ENCODE assay signal across 21 cellular contexts in the genomic region with DNA sequence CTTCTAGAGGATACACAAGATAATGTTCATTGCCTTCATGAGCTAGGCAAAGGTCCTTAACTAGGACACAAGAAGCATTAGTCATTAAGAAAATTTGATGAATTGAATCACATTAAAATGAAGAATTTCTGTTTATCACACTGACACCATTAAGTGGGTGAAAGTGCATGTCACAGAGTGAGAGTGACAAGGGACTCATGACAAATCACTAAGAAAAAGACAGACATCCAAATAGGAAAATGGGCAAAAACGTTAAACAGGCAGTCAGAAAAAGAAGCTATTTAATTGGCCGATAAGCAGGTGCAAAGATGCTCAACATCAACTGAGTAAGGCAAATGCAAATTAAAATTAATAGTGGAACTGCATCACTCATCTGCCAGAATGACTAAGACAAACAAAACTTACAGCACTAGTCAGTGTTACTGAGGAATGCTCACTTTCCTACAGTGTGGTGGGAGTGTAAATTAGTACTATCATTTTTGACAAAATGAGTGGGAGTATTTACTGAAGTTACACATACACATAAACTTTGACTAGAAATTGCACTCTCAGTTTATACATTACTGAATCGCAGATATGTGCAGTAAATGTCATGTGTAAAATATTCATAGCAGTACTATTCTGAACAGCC. TPM values are rescaled to one million over a fixed set of nuclear protein-coding genes. Genes with fewer than 3 reads are reported as not detected.
DNase-seq lines count a peak whose midpoint lies in the region; FAIRE-seq and TF ChIP-seq lines count a peak whose summit lies in the region.
"Had no signal": no experiment of that assay in that cellular context is flagged by ENCODE, and none has a peak within 500 bp of the region (broad histone marks: within the 10 kb centered on the region; RNA-seq: fewer than 3 reads in every experiment).

No MANE protein-coding gene starts in this region.

- H3K4me1 ChIP-seq in BE2C = no peaks in the 10 kb centered on the region
- H3K4me1 ChIP-seq: HAP-1, stomach had no signal

- DNase-seq in NCI-H526 treated with DMSO at 0.1 percent for 48 hours (lab: John Stamatoyannopoulos, UW) = peak; percentile 23
- DNase-seq in NCI-H526 (lab: John Stamatoyannopoulos, UW) = no peak
- DNase-seq in stimulated activated CD4-positive, alpha-beta T cell treated with anti-CD3 and anti-CD28 coated beads, Interleukin-1b, Interleukin-23, amount 100 ng/mL, for 48 hours = peak; percentile 21
- no peak for DNase-seq in stimulated activated CD4-positive, alpha-beta T cell treated with anti-CD3 and anti-CD28 coated beads, Interleukin-4, amount 100 ng/mL, for 4 hours
- peak; percentile 58 for DNase-seq in bronchial epithelial cell (ENCODE audit: low read depth)
- no peak for DNase-seq in BE2C
- DNase-seq in COR-L47 (lab: John Stamatoyannopoulos, UW) = no peak
- DNase-seq in KG1 (lab: John Stamatoyannopoulos, UW) = no peak
- DNase-seq: cortex of kidney, NCI-H1105 treated with DMSO at 0.1 percent for 48 hours, NCI-H2107, NCI-H69, occipital lobe, OCI-M1, SJCRH30, stomach, trophoblast cell had no signal

- no peaks in the 10 kb centered on the region for H3K27me3 ChIP-seq in bronchial epithelial cell (ENCODE audit: control insufficient read depth, insufficient read depth, low read length)
- H3K27me3 ChIP-seq in BE2C = no peaks in the 10 kb centered on the region
- H3K27me3 ChIP-seq: SJCRH30, stomach had no signal

- H3K36me3 ChIP-seq in bronchial epithelial cell (ENCODE audit: control insufficient read depth, insufficient read depth, low read length) (no peaks in the 10 kb centered on the region), BE2C (no peaks in the 10 kb centered on the region)
- H3K36me3 ChIP-seq: HAP-1, SJCRH30, stomach had no signal

- no peak for TF ChIP-seq CTCF in bronchial epithelial cell (IDR thresholded peaks at IDR 0.05; ENCODE audit: insufficient read depth, low read length, severe bottlenecking)
- no peak for TF ChIP-seq CTCF in BE2C (IDR thresholded peaks at IDR 0.05; ENCODE audit: low read depth, low read length)

- FAIRE-seq in bronchial epithelial cell (lab: Jason Lieb, UNC) = no peak
- FAIRE-seq: D721Med, islet of Langerhans had no signal

- H3K9me3 ChIP-seq in BE2C = no peaks in the 10 kb centered on the region; the same call in 1 of the 2 replicates
- H3K9me3 ChIP-seq: HAP-1, stomach had no signal

- H3K4me3 ChIP-seq in bronchial epithelial cell (ENCODE audit: low read depth, low read length) (no peak overlapping the region), BE2C (ENCODE audit: low read depth, low read length) (no peak overlapping the region)
- H3K4me3 ChIP-seq: HAP-1, lung, SJCRH30, stomach had no signal

RNA-seq across cellular contexts. Expression of gene RUNX1, which starts 39.2 kb away (rescaled TPM):
- 10.4 and 11.8 TPM in 2 replicates for total RNA-seq in bronchial epithelial cell
- 0.17 TPM for polyA plus RNA-seq in BE2C (2012; ENCODE audit: insufficient read depth, insufficient read length, low read depth)

Comparison
In these comparisons a context has a peak if more than half of its experiments do, and no peak if none do; other contexts are left out.
1. DNase-seq: peak in NCI-H526 treated with DMSO at 0.1 percent for 48 hours (single experiment), stimulated activated CD4-positive, alpha-beta T cell treated with anti-CD3 and anti-CD28 coated beads, Interleukin-1b, Interleukin-23, amount 100 ng/mL, for 48 hours (single experiment) and bronchial epithelial cell (single experiment); none in NCI-H526 (0 of 2), stimulated activated CD4-positive, alpha-beta T cell treated with anti-CD3 and anti-CD28 coated beads, Interleukin-4, amount 100 ng/mL, for 4 hours (0 of 2), BE2C (single experiment), COR-L47 (single experiment) and KG1 (single experiment).